ENCODE assay signal across 8 cellular contexts in genomic region chr4:3637326-3638016, GRCh38.
"Had no signal": no experiment of that assay in that cellular context is flagged by ENCODE, and none has a peak within 500 bp of the region (broad histone marks: within the 10 kb centered on the region; RNA-seq: fewer than 3 reads in every experiment).

No MANE protein-coding gene starts in this region.

- H3K9me3 Mint-ChIP-seq: activated naive CD4-positive, alpha-beta T cell treated with anti-CD3 and anti-CD28 coated beads, Interleukin-2, amount 50 U/mL, for 72 hours; natural killer cell had no signal

- H3K4me1 Mint-ChIP-seq: natural killer cell; stimulated activated naive CD8-positive, alpha-beta T cell treated with anti-CD3 and anti-CD28 coated beads, Interleukin-15, amount 100 ng/mL, for 72 hours had no signal

- H3K4me2 ChIP-seq: hepatocyte had no signal

- H3K27ac ChIP-seq: hepatocyte had no signal

- ATAC-seq: activated CD4-positive, CD25-positive, alpha-beta regulatory T cell treated with anti-CD3 and anti-CD28 coated beads, Interleukin-2, amount 50 U/mL, for 24 hours; activated naive CD4-positive, alpha-beta T cell treated with anti-CD3 and anti-CD28 coated beads, Interleukin-2, amount 50 U/mL, for 72 hours; natural killer cell; stimulated activated naive CD8-positive, alpha-beta T cell treated with anti-CD3 and anti-CD28 coated beads, Interleukin-15, amount 100 ng/mL, for 72 hours had no signal

- H3K27ac Mint-ChIP-seq: activated naive CD4-positive, alpha-beta T cell treated with anti-CD3 and anti-CD28 coated beads, Interleukin-2, amount 50 U/mL, for 72 hours; natural killer cell had no signal

- H2AFZ ChIP-seq: hepatocyte had no signal

- H3K4me3 ChIP-seq: hepatocyte had no signal

- H3K27me3 ChIP-seq: hepatocyte had no signal

- DNase-seq: activated effector memory CD4-positive, alpha-beta T cell treated with Interleukin-2 at 50 U/mL for 16 hours; amniotic stem cell; natural killer cell; stimulated activated CD4-positive, alpha-beta T cell treated with anti-CD3 and anti-CD28 coated beads, Interleukin-4, amount 100 ng/mL, for 4 hours; stimulated activated naive CD8-positive, alpha-beta T cell treated with anti-CD3 and anti-CD28 coated beads, Interleukin-15, amount 100 ng/mL, for 72 hours had no signal

- H3K36me3 Mint-ChIP-seq: activated naive CD4-positive, alpha-beta T cell treated with anti-CD3 and anti-CD28 coated beads, Interleukin-2, amount 50 U/mL, for 72 hours; natural killer cell had no signal

- H3K79me2 ChIP-seq: hepatocyte had no signal

- H3K4me3 Mint-ChIP-seq: natural killer cell; stimulated activated naive CD8-positive, alpha-beta T cell treated with anti-CD3 and anti-CD28 coated beads, Interleukin-15, amount 100 ng/mL, for 72 hours had no signal
